In genomic region chr2:27133195-27133875, GRCh38 we compare ENCODE assay signal across 8 cellular contexts. TPM values are rescaled to one million over a fixed set of nuclear protein-coding genes. Genes with fewer than 3 reads are reported as not detected.
DNase-seq lines count a peak whose midpoint lies in the region; ATAC-seq and TF ChIP-seq lines count a peak whose summit lies in the region.

No MANE protein-coding gene starts in this region.

- no peaks in the 10 kb centered on the region for H3K27me3 Mint-ChIP-seq in memory B cell

- H3K4me1 ChIP-seq in tibial artery: peaks cover 0 to 21% (median 19%) of the 10 kb centered on the region in 4 donors

- H3K4me1 Mint-ChIP-seq in memory B cell: peaks cover 20% of the 10 kb centered on the region

- H3K9me3 Mint-ChIP-seq in memory B cell: no peaks in the 10 kb centered on the region

- ATAC-seq in memory B cell (ENCODE audit: low read depth) (no peak), HG02798 (IDR thresholded peaks at IDR 0.05; ENCODE audit: poor library complexity, unreplicated experiment) (no peak)

- no peaks in the 10 kb centered on the region for H3K9me3 ChIP-seq in tibial artery

- in situ Hi-C loops in brain microvascular endothelial cell (cut with HindIII; ENCODE audit: low pct_ligation_motif_present, low sequenced_read_pairs): no loop called here

- H3K4me3 ChIP-seq in AG10803 (ENCODE audit: low read length) (peak overlapping the region; percentile 86), LNCaP clone FGC (ENCODE audit: low read depth, low read length) (peak overlapping the region; percentile 96), brain microvascular endothelial cell (ENCODE audit: low read depth, low read length) (peak overlapping the region; percentile 97), tibial artery (peak overlapping the region; percentile 68 to 80)

- H3K36me3 ChIP-seq in brain microvascular endothelial cell (replicated peaks) (peaks cover 18% of the 10 kb centered on the region), tibial artery (peaks cover 13 to 35% (median 29%) of the 10 kb centered on the region in 3 donors)

- H3K27me3 ChIP-seq in brain microvascular endothelial cell (replicated peaks) (no peaks in the 10 kb centered on the region), tibial artery (no peaks in the 10 kb centered on the region)

- H3K27ac ChIP-seq in brain microvascular endothelial cell (no peak overlapping the region), tibial artery (peak overlapping the region in 1 of 2 donors; percentile 90)

- peaks cover 13% of the 10 kb centered on the region for H3K36me3 Mint-ChIP-seq in memory B cell

- H3K4me3 Mint-ChIP-seq in memory B cell: peak overlapping the region; percentile 94

- peak overlapping the region; percentile 47 for H3K27ac Mint-ChIP-seq in memory B cell

- intact Hi-C loops in tibial artery (cut with DNase I; ENCODE audit: low total_unique reads): loop anchor here (10.0 kb wide), 1 partner anchor 81 kb away; the partner anchor contains the start of genes ATRAID, CAD and SLC5A6

- TF ChIP-seq CTCF in AG10803 (conservative IDR thresholded peaks at IDR 0.05; ENCODE audit: low read length) (no peak), LNCaP clone FGC (IDR thresholded peaks at IDR 0.05; ENCODE audit: control insufficient read depth, extremely low read depth, insufficient read depth) (no peak), brain microvascular endothelial cell (IDR thresholded peaks at IDR 0.05; ENCODE audit: low read depth, low read length, missing control alignments) (no peak), tibial artery (IDR thresholded peaks at IDR 0.05) (no peak)

- no peak for DNase-seq in AG10803 (ENCODE audit: low read depth)
- no peak for DNase-seq in LNCaP clone FGC (ENCODE audit: low read depth)
- DNase-seq in brain microvascular endothelial cell: no peak
- no peak for DNase-seq in memory B cell (ENCODE audit: low spot score in 2 of 2)
- DNase-seq in tibial artery: no peak
- DNase-seq in mesenteric fat pad (ENCODE audit: low spot score): no peak
- no peak for DNase-seq in HuH-7.5 (ENCODE audit: low spot score)

RNA-seq across cellular contexts. Expression of gene PREB, which starts 1.1 kb away (rescaled TPM):
- 76.5 TPM for total RNA-seq in mesenteric fat pad

RNA-seq across cellular contexts. Expression of gene PRR30, which starts 5.9 kb away (rescaled TPM):
- not detected for total RNA-seq in mesenteric fat pad

RNA-seq across cellular contexts. Expression of gene ABHD1, which starts 9.7 kb away (rescaled TPM):
- not detected for total RNA-seq in mesenteric fat pad

RNA-seq across cellular contexts. Expression of gene CGREF1, which starts 14.4 kb away (rescaled TPM):
- total RNA-seq in mesenteric fat pad: 11.0 TPM

RNA-seq across cellular contexts. Expression of gene TCF23, which starts 15.5 kb away (rescaled TPM):
- total RNA-seq in mesenteric fat pad: 0.48 TPM
